Comparison of ENCODE assay signal across 1 cellular context in the genomic region with DNA sequence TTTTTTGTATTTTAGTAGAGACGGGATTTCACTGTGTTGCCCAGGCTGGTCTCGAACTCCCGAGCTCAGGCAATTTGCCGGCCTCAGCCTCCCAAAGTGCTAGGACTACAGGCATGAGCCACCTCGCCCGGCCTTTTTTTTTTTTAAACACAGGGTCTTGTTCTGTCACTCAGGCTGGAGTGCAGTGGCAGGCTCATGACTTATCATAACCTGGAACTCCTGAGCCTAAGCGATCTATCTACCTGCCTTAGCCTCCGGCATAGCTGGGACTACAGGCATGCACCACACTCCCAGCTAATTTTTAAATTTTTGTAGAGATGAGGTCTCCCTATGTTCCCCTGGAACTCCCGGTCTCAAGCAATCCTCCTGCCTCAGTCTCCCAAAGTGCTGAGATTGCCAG.
TF ChIP-seq lines count a peak whose summit lies in the region.

No MANE protein-coding gene starts in this region.

TF ChIP-seq in GM12878, 131 proteins besides CTCF, POLR2A, EP300 and RAD21:
- no peak for TF ChIP-seq JUNB (IDR thresholded peaks at IDR 0.05)
